In the genomic region with DNA sequence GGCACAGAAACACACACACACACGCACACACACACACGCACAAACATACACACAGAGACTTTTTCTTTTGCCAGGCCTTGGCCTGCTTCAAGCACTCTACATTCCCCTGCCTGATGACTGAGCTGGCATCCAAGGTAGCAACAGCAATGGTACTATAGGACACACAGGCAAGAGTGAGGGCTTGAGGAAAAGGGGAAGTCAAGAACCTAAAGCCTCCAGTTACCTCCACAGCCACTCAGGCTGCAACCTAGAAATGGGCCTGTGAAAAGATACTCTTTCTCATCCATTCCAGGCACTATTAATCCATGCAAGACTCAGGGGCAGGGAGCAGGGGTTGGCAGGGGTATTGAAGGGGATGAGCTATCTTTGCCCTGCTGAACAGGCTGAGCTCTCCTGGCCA, we compare ENCODE assay signal across 15 cellular contexts. TPM values are rescaled to one million over a fixed set of nuclear protein-coding genes. Genes with fewer than 3 reads are reported as not detected.
A peak's percentile ranks its signal among the peaks of the same experiment; 100 is the strongest.
DNase-seq lines count a peak whose midpoint lies in the region; ATAC-seq, FAIRE-seq and TF ChIP-seq lines count a peak whose summit lies in the region.
"Had no signal": no experiment of that assay in that cellular context is flagged by ENCODE, and none has a peak within 500 bp of the region (broad histone marks: within the 10 kb centered on the region; RNA-seq: fewer than 3 reads in every experiment).

No MANE protein-coding gene starts in this region.

- H3K4me3 ChIP-seq in heart left ventricle (no peak overlapping the region), NB4 (ENCODE audit: low read depth, low read length) (no peak overlapping the region), GM12878 (no peak overlapping the region), gastroesophageal sphincter (no peak overlapping the region)

- TF ChIP-seq CTCF in heart left ventricle (IDR thresholded peaks at IDR 0.05) = no peak
- no peak for TF ChIP-seq CTCF in NB4 (IDR thresholded peaks at IDR 0.05; ENCODE audit: low read depth, low read length)
- no peak for TF ChIP-seq CTCF in GM12878 (IDR thresholded peaks at IDR 0.05 in 2 of 3, conservative IDR thresholded peaks at IDR 0.05 in 1 of 3; ENCODE audit: control insufficient read depth in 2 of 3, extremely low read depth in 1 of 3, insufficient read depth in 1 of 3, low read depth in 3 of 3, low read length in 3 of 3)
- TF ChIP-seq CTCF in gastroesophageal sphincter (IDR thresholded peaks at IDR 0.05) = no peak

- H4K20me1 ChIP-seq in GM12878 (ENCODE audit: control insufficient read depth, insufficient read depth) = no peaks in the 10 kb centered on the region

- H3K36me3 ChIP-seq in heart left ventricle (no peaks in the 10 kb centered on the region), GM12878 (ENCODE audit: control insufficient read depth in 2 of 2, insufficient read depth in 2 of 2, low read length in 1 of 2) (no peaks in the 10 kb centered on the region), gastroesophageal sphincter (no peaks in the 10 kb centered on the region)

- no peak for TF ChIP-seq POLR2A in heart left ventricle (IDR thresholded peaks at IDR 0.05)
- TF ChIP-seq POLR2A in NB4 (IDR thresholded peaks at IDR 0.05; ENCODE audit: extremely low read depth, insufficient read length) = no peak
- no peak for TF ChIP-seq POLR2A in GM12878 (IDR thresholded peaks at IDR 0.05; ENCODE audit: low read depth, low read length)
- no peak for TF ChIP-seq POLR2A in gastroesophageal sphincter (IDR thresholded peaks at IDR 0.05)

- no peak overlapping the region for H3K9ac ChIP-seq in GM12878 (ENCODE audit: control insufficient read depth, insufficient read depth, low read length)

- H3K27me3 ChIP-seq in heart left ventricle (peaks cover 0 to 4% (median 0%) of the 10 kb centered on the region in 9 donors), GM12878 (replicated peaks in 1 of 2; ENCODE audit: control insufficient read depth in 2 of 2, insufficient read depth in 2 of 2, low read length in 1 of 2) (no peaks in the 10 kb centered on the region; a peak in 1 of 4 replicates), gastroesophageal sphincter (no peaks in the 10 kb centered on the region)

- ATAC-seq in heart left ventricle (no peak), left cardiac atrium (no peak), GM12878 (no peak), HG02610 (IDR thresholded peaks at IDR 0.05; ENCODE audit: unreplicated experiment) (no peak), gastroesophageal sphincter (no peak)
- ATAC-seq: Right ventricle myocardium inferior had no signal

- 90 to 100% (median 99%) methylated on average over 2 of the region's 2 CpGs for WGBS in heart left ventricle, 4 donors
- whole genome bisulfite sequencing in GM12878 (ENCODE audit: insufficient coverage, insufficient replicate concordance, low lambda C conversion rate, missing lambda C conversion rate) = 53% methylated on average over 2 of the region's 2 CpGs
- WGBS in gastroesophageal sphincter (ENCODE audit: low coverage in 1 of 2), 2 donors = 80% methylated on average over 1 of the region's 2 CpGs; no CpG with 5 or more reads in 1 of the 2 donors

- no peaks in the 10 kb centered on the region for H3K79me2 ChIP-seq in GM12878 (ENCODE audit: control insufficient read depth, insufficient read depth, low read length)

- H3K9me3 ChIP-seq in heart left ventricle (no peaks in the 10 kb centered on the region), GM12878 (replicated peaks; ENCODE audit: control insufficient read depth, insufficient read depth, low read length) (no peaks in the 10 kb centered on the region), gastroesophageal sphincter (no peaks in the 10 kb centered on the region)

- H3K4me1 ChIP-seq in heart left ventricle (peaks cover 0 to 39% (median 11%) of the 10 kb centered on the region in 12 donors), GM12878 (ENCODE audit: control insufficient read depth, insufficient read depth, low read length) (no peaks in the 10 kb centered on the region), gastroesophageal sphincter (peaks cover 0 to 6% (median 0%) of the 10 kb centered on the region in 3 donors)

- TF ChIP-seq RAD21 in GM12878 (IDR thresholded peaks at IDR 0.05; ENCODE audit: insufficient read depth, low read depth, low read length) = no peak

- no peak for DNase-seq in heart left ventricle
- no peak for DNase-seq in left cardiac atrium
- peak; percentile 52 for DNase-seq in NB4 (ENCODE audit: low read depth)
- DNase-seq in GM12878 (ENCODE audit: low read depth, low spot score) = no peak
- no peak for DNase-seq in activated gamma-delta T cell (lab: John Stamatoyannopoulos, UW)
- DNase-seq: DND-41, H9, NCI-H1092, NCI-H1436 treated with DMSO at 0.1 percent for 48 hours, NCI-H2029, NCI-H345, NCI-H524 treated with DMSO at 0.1 percent for 48 hours had no signal

- FAIRE-seq in GM12878 (lab: Jason Lieb, UNC) = no peak

- in situ Hi-C loops in GM12878 (cut with MboI) = no loop called here

- no peak overlapping the region for H2AFZ ChIP-seq in GM12878 (ENCODE audit: control insufficient read depth, low read depth, low read length)

- SMC1A ChIA-PET in GM12878 (lab: Charles Lee; ENCODE audit: uncharacterized antibody, unreplicated experiment) = interaction anchor here (1.0 to 1.2 kb wide), 2 partner anchors 12 to 14 kb away, joined by 3 read pairs; no protein-coding TSS in a partner anchor

- RAD21 ChIA-PET in GM12878 (lab: Charles Lee; ENCODE audit: unreplicated experiment) = no interaction called here

- H3K4me2 ChIP-seq in GM12878 (ENCODE audit: control insufficient read depth, insufficient read depth) = no peak overlapping the region

- no peak for TF ChIP-seq EP300 in GM12878 (IDR thresholded peaks at IDR 0.05; ENCODE audit: borderline replicate concordance in 1 of 2, control insufficient read depth in 1 of 2, low read depth in 2 of 2, low read length in 2 of 2)
- no peak for TF ChIP-seq EP300 in gastroesophageal sphincter (IDR thresholded peaks at IDR 0.05)

- CTCF ChIA-PET in GM12878 (lab: Yijun Ruan, JAX) = interaction anchor here (1.0 kb wide), 1 partner anchor 132 kb away, joined by 4 read pairs; no protein-coding TSS in a partner anchor

- POLR2A ChIA-PET in GM12878 (lab: Charles Lee) = no interaction called here

- no TSS peak for BruUV-seq in GM12878 (replicated peaks; lab: Mats Ljungman, UMichigan)

- intact Hi-C loops in heart left ventricle (cut with DNase I) = no loop called here
- intact Hi-C loops in left cardiac atrium (cut with DNase I) = no loop called here
- intact Hi-C loops in GM12878 (cut with micrococcal nuclease; ENCODE audit: unreplicated experiment) = no loop called here

- H3K27ac ChIP-seq in heart left ventricle (peak overlapping the region in 8 of 12 donors; percentile 19 to 76 (median 56)), GM12878 (ENCODE audit: control insufficient read depth, insufficient read depth) (no peak overlapping the region), gastroesophageal sphincter (no peak overlapping the region)

TF ChIP-seq in GM12878, 131 proteins besides CTCF, POLR2A, EP300 and RAD21:
- TF ChIP-seq, protein P1, sequence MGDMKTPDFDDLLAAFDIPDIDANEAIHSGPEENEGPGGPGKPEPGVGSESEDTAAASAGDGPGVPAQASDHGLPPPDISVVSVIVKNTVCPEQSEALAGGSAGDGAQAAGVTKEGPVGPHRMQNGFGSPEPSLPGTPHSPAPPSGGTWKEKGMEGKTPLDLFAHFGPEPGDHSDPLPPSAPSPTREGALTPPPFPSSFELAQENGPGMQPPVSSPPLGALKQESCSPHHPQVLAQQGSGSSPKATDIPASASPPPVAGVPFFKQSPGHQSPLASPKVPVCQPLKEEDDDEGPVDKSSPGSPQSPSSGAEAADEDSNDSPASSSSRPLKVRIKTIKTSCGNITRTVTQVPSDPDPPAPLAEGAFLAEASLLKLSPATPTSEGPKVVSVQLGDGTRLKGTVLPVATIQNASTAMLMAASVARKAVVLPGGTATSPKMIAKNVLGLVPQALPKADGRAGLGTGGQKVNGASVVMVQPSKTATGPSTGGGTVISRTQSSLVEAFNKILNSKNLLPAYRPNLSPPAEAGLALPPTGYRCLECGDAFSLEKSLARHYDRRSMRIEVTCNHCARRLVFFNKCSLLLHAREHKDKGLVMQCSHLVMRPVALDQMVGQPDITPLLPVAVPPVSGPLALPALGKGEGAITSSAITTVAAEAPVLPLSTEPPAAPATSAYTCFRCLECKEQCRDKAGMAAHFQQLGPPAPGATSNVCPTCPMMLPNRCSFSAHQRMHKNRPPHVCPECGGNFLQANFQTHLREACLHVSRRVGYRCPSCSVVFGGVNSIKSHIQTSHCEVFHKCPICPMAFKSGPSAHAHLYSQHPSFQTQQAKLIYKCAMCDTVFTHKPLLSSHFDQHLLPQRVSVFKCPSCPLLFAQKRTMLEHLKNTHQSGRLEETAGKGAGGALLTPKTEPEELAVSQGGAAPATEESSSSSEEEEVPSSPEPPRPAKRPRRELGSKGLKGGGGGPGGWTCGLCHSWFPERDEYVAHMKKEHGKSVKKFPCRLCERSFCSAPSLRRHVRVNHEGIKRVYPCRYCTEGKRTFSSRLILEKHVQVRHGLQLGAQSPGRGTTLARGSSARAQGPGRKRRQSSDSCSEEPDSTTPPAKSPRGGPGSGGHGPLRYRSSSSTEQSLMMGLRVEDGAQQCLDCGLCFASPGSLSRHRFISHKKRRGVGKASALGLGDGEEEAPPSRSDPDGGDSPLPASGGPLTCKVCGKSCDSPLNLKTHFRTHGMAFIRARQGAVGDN (IDR thresholded peaks at IDR 0.05) = no peak
- 0 out of 2 replicates have a peak, but pooled peaks have one; percentile 20 for TF ChIP-seq SPI1 (IDR thresholded peaks at IDR 0.05; ENCODE audit: borderline replicate concordance, insufficient read depth, low read depth, low read length)

RNA-seq across cellular contexts. Expression of gene STARD8, which starts 43.6 kb away (rescaled TPM):
- total RNA-seq in heart left ventricle = 10 to 100 TPM in 3 of 9 donors, 1 to 10 TPM in 6; 5.6 to 17.5 (median 7.1) TPM
- 1 to 10 TPM; 4.2 to 6.5 TPM for polyA plus RNA-seq in heart left ventricle
- total RNA-seq in left cardiac atrium = 10 to 100 TPM; 13.2 to 15.2 TPM
- 0.17 and 0.22 TPM in 2 replicates for total RNA-seq in GM12878 (2013; cell fraction: nucleolus; rRNA removed)
- not detected in 2 replicates for total RNA-seq in GM12878 (2014; rRNA removed)
- not detected in 2 replicates for total RNA-seq in GM12878 (2014; rRNA removed; fragmentation: Illumina TruSeq; extraction: Trizol)
- 0.10 and 0.13 TPM in 2 replicates for total RNA-seq in GM12878 (2021)
- polyA plus RNA-seq in GM12878 (2011; ENCODE audit: low read depth) = 0.12 TPM
- polyA plus RNA-seq in GM12878 (2011; rRNA removed) = 0.01 and 0.04 TPM in 2 replicates
- 0.01 and 0.03 TPM in 2 replicates for polyA plus RNA-seq in GM12878 (2011; cell fraction: cytosol; rRNA removed)
- 0.22 and 0.24 TPM in 2 replicates for polyA plus RNA-seq in GM12878 (2011; cell fraction: nucleus; rRNA removed)
- polyA plus RNA-seq in GM12878 (2012) = 0.15 and 0.29 TPM in 2 replicates
- polyA plus RNA-seq in GM12878 (2014; fragmentation: Illumina TruSeq; extraction: Trizol) = 0.03 TPM in 1 of 2 replicates, not detected in the other
- not detected for polyA plus RNA-seq in GM12878 (2014; fragmentation: Nextera tagmentation; extraction: Ambion mirVana)
- polyA plus RNA-seq in GM12878 (2014; rRNA removed) = 0.14 TPM in 1 of 2 replicates, not detected in the other
- not detected for polyA plus RNA-seq in GM12878 (2016; fragmentation: Nextera tagmentation; extraction: Ambion mirVana)
- polyA minus RNA-seq in GM12878 (2011; rRNA and poly(A)+ RNA removed) = 0.05 TPM in 1 of 2 replicates, not detected in the other
- not detected in 2 replicates for polyA minus RNA-seq in GM12878 (2011; cell fraction: cytosol; rRNA and poly(A)+ RNA removed)
- polyA minus RNA-seq in GM12878 (2011; cell fraction: nucleus; rRNA and poly(A)+ RNA removed) = not detected in 2 replicates
- 10 to 100 TPM in 3 of 4 donors, 1 to 10 TPM in 1; 8.9 to 15.8 (median 10.8) TPM for total RNA-seq in gastroesophageal sphincter

Comparison
In these comparisons a context has a peak if more than half of its experiments do, and no peak if none do; other contexts are left out.
1. H3K27ac ChIP-seq: peak in heart left ventricle (8 of 12); none in GM12878 (single experiment) and gastroesophageal sphincter (0 of 4).
2. RNA of gene STARD8, which starts 43.6 kb away (total RNA-seq): 13.2 to 15.2 TPM in left cardiac atrium, 8.9 to 15.8 TPM in gastroesophageal sphincter and 5.6 to 17.5 TPM in heart left ventricle; 0.10 to 0.22 TPM in GM12878; every median in the first group is over 4 times any median in the second.